ENCODE assay signal across 12 cellular contexts in genomic region chr3:121651684-121652083, GRCh38. TPM values are rescaled to one million over a fixed set of nuclear protein-coding genes. Genes with fewer than 3 reads are reported as not detected.
DNase-seq lines count a peak whose midpoint lies in the region; TF ChIP-seq lines count a peak whose summit lies in the region.
"Had no signal": no experiment of that assay in that cellular context is flagged by ENCODE, and none has a peak within 500 bp of the region (broad histone marks: within the 10 kb centered on the region; RNA-seq: fewer than 3 reads in every experiment).

No MANE protein-coding gene starts in this region.

- no peaks in the 10 kb centered on the region for H3K9me2 ChIP-seq in OCI-LY7 (ENCODE audit: insufficient read depth, low read length)

- DNase-seq in A673 (ENCODE audit: low spot score), result peak; percentile 40
- DNase-seq in DMS153 (lab: John Stamatoyannopoulos, UW), result peak; percentile 49
- peak; percentile 40 for DNase-seq in NCI-H460 (ENCODE audit: extremely low read depth, low read depth)
- DNase-seq in erythroblast (lab: John Stamatoyannopoulos, UW), result peak; percentile 47 to 67
- no peak for DNase-seq in superior temporal gyrus (ENCODE audit: extremely low spot score)
- no peak for DNase-seq in OCI-LY7 (ENCODE audit: low spot score)
- no peak for DNase-seq in mesothelial cell of epicardium (ENCODE audit: low spot score in 2 of 2, unreplicated experiment in 2 of 2)
- DNase-seq in NCI-H128 (lab: John Stamatoyannopoulos, UW; ENCODE audit: unreplicated experiment), result no peak
- DNase-seq: amygdala, Karpas-422, T-helper 1 cell had no signal

- intact Hi-C loops in A673 (cut with micrococcal nuclease; ENCODE audit: unreplicated experiment) (no loop called here), OCI-LY7 (cut with micrococcal nuclease; ENCODE audit: unreplicated experiment) (no loop called here)

- no peak overlapping the region for H3K4me3 Mint-ChIP-seq in mesothelial cell of epicardium

- H3K36me3 ChIP-seq in A673 (ENCODE audit: insufficient read depth, low read length, poor library complexity, severe bottlenecking) (peaks cover 19% of the 10 kb centered on the region), OCI-LY7 (ENCODE audit: insufficient read depth, low read length) (peaks cover 83% of the 10 kb centered on the region)

- no peak for TF ChIP-seq POLR2A in erythroblast (IDR thresholded peaks at IDR 0.05; ENCODE audit: low read length)

- POLR2A ChIA-PET in A673 (lab: Charles Lee; ENCODE audit: low non-redundant PET), result no interaction called here
- POLR2A ChIA-PET in OCI-LY7 (lab: Charles Lee), result no interaction called here

- BruUV-seq in A673 (replicated peaks; lab: Mats Ljungman, UMichigan) (no TSS peak), OCI-LY7 (replicated peaks; lab: Mats Ljungman, UMichigan) (no TSS peak)

- H3K4me3 ChIP-seq in A673 (ENCODE audit: low read depth, low read length, poor library complexity, severe bottlenecking) (no peak overlapping the region), OCI-LY7 (ENCODE audit: low read depth, low read length, poor library complexity, severe bottlenecking) (no peak overlapping the region)
- H3K4me3 ChIP-seq: smooth muscle cell had no signal

- H3K27me3 Mint-ChIP-seq in mesothelial cell of epicardium (ENCODE audit: low read depth), result no peaks in the 10 kb centered on the region

- H3K79me2 ChIP-seq in OCI-LY7 (ENCODE audit: insufficient read depth, low read depth, low read length), result no peaks in the 10 kb centered on the region; the same call in 1 of the 2 replicates

- no peaks in the 10 kb centered on the region for H3K27me3 ChIP-seq in A673 (replicated peaks; ENCODE audit: insufficient read depth, low read depth, low read length, poor library complexity)

- H3K36me3 Mint-ChIP-seq in mesothelial cell of epicardium, result no peaks in the 10 kb centered on the region

- H3K4me1 Mint-ChIP-seq in mesothelial cell of epicardium, result no peaks in the 10 kb centered on the region

- no peak overlapping the region for H2AFZ ChIP-seq in OCI-LY7 (ENCODE audit: low read length)

- H3K9me3 Mint-ChIP-seq in mesothelial cell of epicardium, result peaks cover 8% of the 10 kb centered on the region

- CTCF ChIA-PET in A673 (lab: Charles Lee) (no interaction called here), OCI-LY7 (lab: Charles Lee; ENCODE audit: unreplicated experiment) (no interaction called here)

- peaks cover 7% of the 10 kb centered on the region for H3K4me1 ChIP-seq in A673 (ENCODE audit: insufficient read depth, low read length, poor library complexity, severe bottlenecking)
- H3K4me1 ChIP-seq in OCI-LY7 (ENCODE audit: insufficient read depth, low read length, poor library complexity, severe bottlenecking), result peaks cover 13% of the 10 kb centered on the region

- no peak for TF ChIP-seq CTCF in A673 (conservative IDR thresholded peaks at IDR 0.05; ENCODE audit: low read depth, low read length)
- TF ChIP-seq CTCF in OCI-LY7 (conservative IDR thresholded peaks at IDR 0.05; ENCODE audit: low read length), result no peak
- no peak for TF ChIP-seq CTCF in mesothelial cell of epicardium (IDR thresholded peaks at IDR 0.05; ENCODE audit: unreplicated experiment)

- no peaks in the 10 kb centered on the region for H4K20me1 ChIP-seq in OCI-LY7 (ENCODE audit: insufficient read depth, low read length)

- peaks cover 5% of the 10 kb centered on the region for H3K9me3 ChIP-seq in A673 (ENCODE audit: low read depth, low read length, poor library complexity, severe bottlenecking)
- H3K9me3 ChIP-seq in OCI-LY7 (ENCODE audit: low read length), result peaks cover 7% of the 10 kb centered on the region; the same call in 1 of the 2 replicates

- peak overlapping the region; percentile 15 for H3K27ac ChIP-seq in A673 (ENCODE audit: low read depth, low read length, poor library complexity, severe bottlenecking)
- no peak overlapping the region for H3K27ac ChIP-seq in OCI-LY7 (ENCODE audit: low read depth, low read length, poor library complexity, severe bottlenecking)

- no peak overlapping the region for H3K4me2 ChIP-seq in OCI-LY7 (ENCODE audit: low read length)
- H3K4me2 ChIP-seq: smooth muscle cell had no signal

- no peak overlapping the region for H3K27ac Mint-ChIP-seq in mesothelial cell of epicardium

RNA-seq across cellular contexts. Expression of gene HCLS1, which starts 9.0 kb away (rescaled TPM):
- 92.4 and 96.9 TPM in 2 replicates for total RNA-seq in A673 (2021)
- 3.8 and 7.3 TPM in 2 replicates for total RNA-seq in NCI-H460 (2014; rRNA removed; shearing (Covaris generic))
- polyA plus RNA-seq in NCI-H460 (2014; cell fraction: nucleus; rRNA removed), result 10.7 and 14.3 TPM in 2 replicates
- total RNA-seq in OCI-LY7 (2014; rRNA removed; shearing (Covaris generic)), result 124 and 167 TPM in 2 replicates
- total RNA-seq in OCI-LY7 (2022), result 235 and 241 TPM in 2 replicates
- 2.9 to 3.2 TPM (median 3.0 TPM) in 3 replicates for total RNA-seq in mesothelial cell of epicardium

RNA-seq across cellular contexts. Expression of gene FBXO40, which starts 58.5 kb away (rescaled TPM):
- total RNA-seq in A673 (2021) (not detected in 2 replicates), OCI-LY7 (2022) (not detected in 2 replicates), mesothelial cell of epicardium (not detected in 3 replicates)
- total RNA-seq in NCI-H460 (2014; rRNA removed; shearing (Covaris generic)), result not detected in 2 replicates
- polyA plus RNA-seq in NCI-H460 (2014; cell fraction: nucleus; rRNA removed), result not detected in 2 replicates
- not detected in 2 replicates for total RNA-seq in OCI-LY7 (2014; rRNA removed; shearing (Covaris generic))
- total RNA-seq: smooth muscle cell had no signal
- polyA plus RNA-seq: smooth muscle cell had no signal

Comparison
In these comparisons a context has a peak if more than half of its experiments do, and no peak if none do; other contexts are left out.
1. DNase-seq: peak in A673 (single experiment), DMS153 (single experiment), NCI-H460 (single experiment) and erythroblast (2 of 2); none in superior temporal gyrus (single experiment), OCI-LY7 (single experiment), mesothelial cell of epicardium (0 of 2) and NCI-H128 (single experiment).
2. RNA of gene HCLS1, which starts 9.0 kb away (total RNA-seq): 124 to 241 TPM in OCI-LY7 and 92.4 to 96.9 TPM in A673; 3.8 to 7.3 TPM in NCI-H460 and 2.9 to 3.2 TPM in mesothelial cell of epicardium; every median in the first group is over 10 times any median in the second.